In genomic region chr1:26921462-26922200, GRCh38 we compare ENCODE assay signal across 8 cellular contexts. TPM values are rescaled to one million over a fixed set of nuclear protein-coding genes. Genes with fewer than 3 reads are reported as not detected.
A peak's percentile ranks its signal among the peaks of the same experiment; 100 is the strongest.
DNase-seq lines count a peak whose midpoint lies in the region; ATAC-seq and TF ChIP-seq lines count a peak whose summit lies in the region.

TSS of gene NUDC (plus strand) at chr1:26921743. CDS start at chr1:26921849, 106 bp downstream.

- H3K27me3 Mint-ChIP-seq in activated T-cell treated with anti-CD3 and anti-CD28 coated beads, Interleukin-2, amount 50 U/mL, for 24 hours: no peaks in the 10 kb centered on the region

- H3K9me3 Mint-ChIP-seq in activated T-cell treated with anti-CD3 and anti-CD28 coated beads, Interleukin-2, amount 50 U/mL, for 24 hours: no peaks in the 10 kb centered on the region

- no peak for TF ChIP-seq CTCF in epithelial cell of proximal tubule (conservative IDR thresholded peaks at IDR 0.05; ENCODE audit: low read depth, low read length)

- peak within 1 kb of the TSS; percentile 98 for H3K27ac Mint-ChIP-seq in activated T-cell treated with anti-CD3 and anti-CD28 coated beads, Interleukin-2, amount 50 U/mL, for 24 hours

- ATAC-seq in GM21717 (IDR thresholded peaks at IDR 0.05; ENCODE audit: unreplicated experiment): peak; percentile 92

- peak within 1 kb of the TSS; percentile 94 for H3K4me3 Mint-ChIP-seq in activated T-cell treated with anti-CD3 and anti-CD28 coated beads, Interleukin-2, amount 50 U/mL, for 24 hours

- in situ Hi-C loops in KBM-7 (cut with MboI; ENCODE audit: low pct_unique_long_range_greater_than_20kb, low sequenced_read_pairs): no loop called here

- peak within 1 kb of the TSS; percentile 81 for H3K4me3 ChIP-seq in epithelial cell of proximal tubule (ENCODE audit: low read depth, low read length)

- peaks cover 48% of the 10 kb centered on the region for H3K36me3 Mint-ChIP-seq in activated T-cell treated with anti-CD3 and anti-CD28 coated beads, Interleukin-2, amount 50 U/mL, for 24 hours (ENCODE audit: low read depth)

- DNase-seq in DMS153 treated with DMSO at 0.1 percent for 48 hours (lab: John Stamatoyannopoulos, UW; ENCODE audit: unreplicated experiment): peak; percentile 98
- DNase-seq in KBM-7: peak; percentile 97
- DNase-seq in activated T-cell treated with anti-CD3 and anti-CD28 coated beads, Interleukin-2, amount 50 U/mL, for 24 hours: peak; percentile 95
- peak; percentile 72 for DNase-seq in epithelial cell of proximal tubule (ENCODE audit: low read depth)
- DNase-seq in mucosa of gallbladder (ENCODE audit: low spot score): peak; percentile 98
- peak; percentile 84 to 93 for DNase-seq in stimulated activated CD8-positive, alpha-beta memory T cell treated with anti-CD3 and anti-CD28 coated beads, Interleukin-4, amount 100 ng/mL, for 4 hours (ENCODE audit: low read depth in 2 of 2, low spot score in 1 of 2)

- peaks cover 38% of the 10 kb centered on the region for H3K4me1 Mint-ChIP-seq in activated T-cell treated with anti-CD3 and anti-CD28 coated beads, Interleukin-2, amount 50 U/mL, for 24 hours (ENCODE audit: low read depth)

TF ChIP-seq in PFSK-1, 5 proteins besides CTCF, POLR2A, EP300 and RAD21:
- peak; percentile 52 for TF ChIP-seq FOXP2 (optimal IDR thresholded peaks at IDR 0.05; ENCODE audit: borderline replicate concordance, extremely low read depth, extremely low read length, insufficient read depth)
- no peak for TF ChIP-seq SIN3A (IDR thresholded peaks at IDR 0.05; ENCODE audit: borderline replicate concordance, insufficient read depth, low read length)
- TF ChIP-seq TAF1 (IDR thresholded peaks at IDR 0.05; ENCODE audit: borderline replicate concordance, insufficient read depth, low read length): peak; percentile 79
- peak in 1 of 2 experiments; percentile 17; a peak in 1 of 4 replicates for TF ChIP-seq REST (IDR thresholded peaks at IDR 0.05; ENCODE audit: insufficient read depth in 1 of 2, low read depth in 2 of 2, low read length in 2 of 2)
- TF ChIP-seq POLR2AphosphoS5 (IDR thresholded peaks at IDR 0.05; ENCODE audit: low read depth, low read length): peak; percentile 92

RNA-seq across cellular contexts. Expression of gene NUDC, which starts in this region (rescaled TPM):
- 148 TPM for polyA plus RNA-seq in PFSK-1 (2012; ENCODE audit: insufficient read length, low read depth)
- total RNA-seq in epithelial cell of proximal tubule (139 and 142 TPM in 2 replicates), mucosa of gallbladder (70.8 TPM)

Comparison
In these comparisons a context has a peak if more than half of its experiments do, and no peak if none do; other contexts are left out.
1. Peak in every context shown above with its lines: DNase-seq, ATAC-seq and H3K4me3 ChIP-seq.